Comparison of ENCODE assay signal across 20 cellular contexts in genomic region chr5:72189135-72189534, GRCh38.
DNase-seq lines count a peak whose midpoint lies in the region; TF ChIP-seq lines count a peak whose summit lies in the region.
"Had no signal": no experiment of that assay in that cellular context is flagged by ENCODE, and none has a peak within 500 bp of the region (broad histone marks: within the 10 kb centered on the region; RNA-seq: fewer than 3 reads in every experiment).

No MANE protein-coding gene starts in this region.

- peak overlapping the region in 3 of 5 experiments; percentile 6 to 68 (median 38) for H3K27ac Mint-ChIP-seq in brain
- H3K27ac Mint-ChIP-seq: CD4-positive, CD25-positive, alpha-beta regulatory T cell; CD8-positive, alpha-beta memory T cell; HFFc6 had no signal

- no peak overlapping the region for H2AK5ac ChIP-seq in mesenchymal stem cell (ENCODE audit: low read length, severe bottlenecking)

- peaks cover 5% of the 10 kb centered on the region for H3F3A ChIP-seq in smooth muscle cell (ENCODE audit: low read depth)

- H3K4me1 ChIP-seq in mesenchymal stem cell (ENCODE audit: control insufficient read depth, insufficient read depth, low read depth, low read length) (no peaks in the 10 kb centered on the region), smooth muscle cell (ENCODE audit: low read depth) (no peaks in the 10 kb centered on the region), sigmoid colon (peaks cover 0 to 15% (median 3%) of the 10 kb centered on the region in 4 donors)

- TF ChIP-seq CTCF in brain (conservative IDR thresholded peaks at IDR 0.05) (no peak), smooth muscle cell (IDR thresholded peaks at IDR 0.05; ENCODE audit: borderline replicate concordance, insufficient read depth, poor library complexity, severe bottlenecking) (no peak), sigmoid colon (IDR thresholded peaks at IDR 0.05) (no peak)

- WGBS in mesenchymal stem cell = 95% methylated on average over 2 of the region's 2 CpGs
- WGBS in smooth muscle cell (ENCODE audit: low lambda C conversion rate) = 54% methylated on average over 2 of the region's 2 CpGs
- 88 to 91% methylated on average over 2 of the region's 2 CpGs for WGBS in sigmoid colon, 2 donors

- H3K9me3 Mint-ChIP-seq in brain = peaks cover 0 to 19% (median 2%) of the 10 kb centered on the region in 5 experiments
- H3K9me3 Mint-ChIP-seq: CD8-positive, alpha-beta memory T cell; HFFc6 had no signal

- H3K4me2 ChIP-seq in mesenchymal stem cell (ENCODE audit: low read length, poor library complexity, severe bottlenecking) (no peak overlapping the region), smooth muscle cell (peak overlapping the region; percentile 35)

- TF ChIP-seq EP300 in sigmoid colon (IDR thresholded peaks at IDR 0.05) = no peak

- H2AFZ ChIP-seq in mesenchymal stem cell (ENCODE audit: low read depth, low read length) (no peak overlapping the region), smooth muscle cell (ENCODE audit: low read depth) (no peak overlapping the region)
- H2AFZ ChIP-seq: GM23248 had no signal

- H3K4me3 ChIP-seq in mesenchymal stem cell (ENCODE audit: insufficient read depth in 1 of 2, low read depth in 1 of 2, low read length in 2 of 2) = no peak overlapping the region
- no peak overlapping the region for H3K4me3 ChIP-seq in smooth muscle cell
- H3K4me3 ChIP-seq in sigmoid colon = no peak overlapping the region
- H3K4me3 ChIP-seq: GM23248 had no signal

- peak overlapping the region in 1 of 2 experiments; percentile 26 for H3K14ac ChIP-seq in mesenchymal stem cell (ENCODE audit: low read length in 2 of 2)

- DNase-seq in mesenchymal stem cell (no peak), smooth muscle cell (lab: John Stamatoyannopoulos, UW; ENCODE audit: unreplicated experiment) (no peak), GOT3 (lab: John Stamatoyannopoulos, UW) (no peak), sigmoid colon (no peak), H4 (ENCODE audit: low spot score) (no peak)
- DNase-seq: ACHN; BE2C; C1 segment of cervical spinal cord; CD4-positive, CD25-positive, alpha-beta regulatory T cell; CD8-positive, alpha-beta memory T cell; COR-L47; DMS 273 treated with DMSO at 0.1 percent for 48 hours; DMS53; DND-41; EL; GM23248; H7; HFFc6; IMR-90 had no signal

- peaks cover 21% of the 10 kb centered on the region for H3K79me2 ChIP-seq in smooth muscle cell (ENCODE audit: low read depth)

- no peak overlapping the region for H3K23ac ChIP-seq in mesenchymal stem cell (ENCODE audit: low read length in 2 of 2)

- no peak overlapping the region for H2BK120ac ChIP-seq in mesenchymal stem cell (ENCODE audit: low read depth, low read length)

- H3K9ac ChIP-seq in mesenchymal stem cell (ENCODE audit: low read length) (peak overlapping the region; percentile 20), smooth muscle cell (ENCODE audit: low read depth) (no peak overlapping the region)
- H3K9ac ChIP-seq: GM23248 had no signal

- H2BK15ac ChIP-seq in mesenchymal stem cell (ENCODE audit: low read depth, poor library complexity, severe bottlenecking) = no peak overlapping the region

- H3K27me3 ChIP-seq in mesenchymal stem cell (ENCODE audit: control insufficient read depth in 1 of 2, insufficient read depth in 1 of 2, low read length in 2 of 2) = no peaks in the 10 kb centered on the region
- no peaks in the 10 kb centered on the region for H3K27me3 ChIP-seq in smooth muscle cell (ENCODE audit: low read depth)
- no peaks in the 10 kb centered on the region for H3K27me3 ChIP-seq in sigmoid colon
- H3K27me3 ChIP-seq: BE2C had no signal

- H3K27me3 Mint-ChIP-seq in brain = no peaks in the 10 kb centered on the region

- no peak overlapping the region for H3K18ac ChIP-seq in mesenchymal stem cell (ENCODE audit: low read depth in 1 of 2, low read length in 2 of 2)

- H3K4me1 Mint-ChIP-seq in brain = peaks cover 75% of the 10 kb centered on the region
- H3K4me1 Mint-ChIP-seq: CD4-positive, CD25-positive, alpha-beta regulatory T cell had no signal

- no peak overlapping the region for H2BK5ac ChIP-seq in mesenchymal stem cell (ENCODE audit: low read depth, low read length, poor library complexity, severe bottlenecking)

- intact Hi-C loops in sigmoid colon (cut with DNase I) = no loop called here

- no peak for TF ChIP-seq POLR2A in sigmoid colon (IDR thresholded peaks at IDR 0.05)

- H3K79me1 ChIP-seq in mesenchymal stem cell (replicated peaks; ENCODE audit: low read length, poor library complexity, severe bottlenecking) = peaks cover 40% of the 10 kb centered on the region

- no peak overlapping the region for H4K8ac ChIP-seq in mesenchymal stem cell (ENCODE audit: low read length)

- H3K36me3 Mint-ChIP-seq in brain = peaks cover 100% of the 10 kb centered on the region
- H3K36me3 Mint-ChIP-seq: CD4-positive, CD25-positive, alpha-beta regulatory T cell; CD8-positive, alpha-beta memory T cell had no signal

- no peak overlapping the region for H3K4me3 Mint-ChIP-seq in brain
- H3K4me3 Mint-ChIP-seq: CD4-positive, CD25-positive, alpha-beta regulatory T cell; CD8-positive, alpha-beta memory T cell; HFFc6 had no signal

- peaks cover 58% of the 10 kb centered on the region for H4K20me1 ChIP-seq in smooth muscle cell (ENCODE audit: low read depth)

- H3K36me3 ChIP-seq in mesenchymal stem cell (ENCODE audit: control insufficient read depth in 1 of 2, insufficient read depth in 2 of 2, low read depth in 1 of 2, low read length in 2 of 2) = peaks cover 33 to 87% of the 10 kb centered on the region in 2 experiments
- no peaks in the 10 kb centered on the region for H3K36me3 ChIP-seq in smooth muscle cell (ENCODE audit: low read depth)
- H3K36me3 ChIP-seq in sigmoid colon = peaks cover 0 to 24% (median 13%) of the 10 kb centered on the region in 4 donors

- H3K9me3 ChIP-seq in mesenchymal stem cell (ENCODE audit: control insufficient read depth, low read length) (no peaks in the 10 kb centered on the region), smooth muscle cell (replicated peaks; ENCODE audit: low read depth) (no peaks in the 10 kb centered on the region), sigmoid colon (no peaks in the 10 kb centered on the region)
- H3K9me3 ChIP-seq: BE2C had no signal

- no peak overlapping the region for H2BK12ac ChIP-seq in mesenchymal stem cell (ENCODE audit: low read length in 2 of 2)

- H4K91ac ChIP-seq in mesenchymal stem cell (ENCODE audit: low read length) = no peak overlapping the region

- H3K27ac ChIP-seq in mesenchymal stem cell (ENCODE audit: low read length, poor library complexity, severe bottlenecking) (no peak overlapping the region), smooth muscle cell (ENCODE audit: low read depth) (peak overlapping the region; percentile 41), sigmoid colon (no peak overlapping the region)
- H3K27ac ChIP-seq: GM23248 had no signal

- H3K4ac ChIP-seq in mesenchymal stem cell (ENCODE audit: low read depth in 1 of 2, low read length in 2 of 2) = no peak overlapping the region
